In genomic region chr20:38581013-38581412, GRCh38 we compare ENCODE assay signal across 11 cellular contexts. TPM values are rescaled to one million over a fixed set of nuclear protein-coding genes. Genes with fewer than 3 reads are reported as not detected.
DNase-seq lines count a peak whose midpoint lies in the region; ATAC-seq and TF ChIP-seq lines count a peak whose summit lies in the region.
"Had no signal": no experiment of that assay in that cellular context is flagged by ENCODE, and none has a peak within 500 bp of the region (broad histone marks: within the 10 kb centered on the region; RNA-seq: fewer than 3 reads in every experiment).

ADIG (plus strand) TSS chr20:38581197; CDS start chr20:38581251, 54 bp downstream.

- ATAC-seq in WTC11 (no peak), gastrocnemius medialis (peak; percentile 56 to 77), HG03469 (IDR thresholded peaks at IDR 0.05; ENCODE audit: unreplicated experiment) (no peak), GM18520 (IDR thresholded peaks at IDR 0.05; ENCODE audit: unreplicated experiment) (no peak)

- no peak within 1 kb of the TSS for H3K27ac ChIP-seq in gastrocnemius medialis

- no peak within 1 kb of the TSS for H3K27ac Mint-ChIP-seq in WTC11
- H3K27ac Mint-ChIP-seq: activated naive CD8-positive, alpha-beta T cell had no signal

- peaks cover 0 to 12% of the 10 kb centered on the region in 2 donors for H3K36me3 ChIP-seq in gastrocnemius medialis

- H3K9me3 ChIP-seq in gastrocnemius medialis, result no peaks in the 10 kb centered on the region

- TF ChIP-seq POLR2A in gastrocnemius medialis (IDR thresholded peaks at IDR 0.05), result no peak

- H3K36me3 Mint-ChIP-seq in WTC11, result no peaks in the 10 kb centered on the region

- H3K4me3 Mint-ChIP-seq in WTC11, result no peak within 1 kb of the TSS
- H3K4me3 Mint-ChIP-seq: activated naive CD8-positive, alpha-beta T cell had no signal

- in situ Hi-C loops in gastrocnemius medialis (cut with MboI; ENCODE audit: low sequenced_read_pairs in 4 of 4), result no loop called here

- TF ChIP-seq CTCF in WTC11 (IDR thresholded peaks at IDR 0.05) (no peak), gastrocnemius medialis (IDR thresholded peaks at IDR 0.05 in 4 of 5, conservative IDR thresholded peaks at IDR 0.05 in 1 of 5) (no peak)

- CTCF ChIA-PET in WTC11 (lab: Charles Lee), result interaction anchor here (0.6 to 1.3 kb wide), 3 partner anchors 68 to 342 kb away, joined by 3 read pairs; no protein-coding TSS in a partner anchor

- peaks cover 2 to 7% of the 10 kb centered on the region in 2 donors for H3K4me1 ChIP-seq in gastrocnemius medialis

- H3K27me3 Mint-ChIP-seq in WTC11 (ENCODE audit: low read depth), result no peaks in the 10 kb centered on the region
- H3K27me3 Mint-ChIP-seq: activated naive CD8-positive, alpha-beta T cell had no signal

- H3K9me3 Mint-ChIP-seq in WTC11, result no peaks in the 10 kb centered on the region

- peaks cover 23% of the 10 kb centered on the region for H3K4me1 Mint-ChIP-seq in WTC11

- H3K27me3 ChIP-seq in gastrocnemius medialis, result no peaks in the 10 kb centered on the region

- intact Hi-C loops in gastrocnemius medialis (cut with DNase I; ENCODE audit: low total_unique reads), result no loop called here

- no peak within 1 kb of the TSS for H3K4me3 ChIP-seq in gastrocnemius medialis

- POLR2A ChIA-PET in WTC11 (lab: Charles Lee), result no interaction called here

- peak; percentile 6 for DNase-seq in NCI-H1105 (lab: John Stamatoyannopoulos, UW)
- no peak for DNase-seq in NCI-H1105 treated with DMSO at 0.1 percent for 48 hours (lab: John Stamatoyannopoulos, UW)
- DNase-seq in WTC11 (ENCODE audit: low spot score), result no peak
- peak; percentile 49 to 82 for DNase-seq in hippocampal formation (lab: John Stamatoyannopoulos, UW)
- peak in 1 of 2 donors; percentile 44 for DNase-seq in gastrocnemius medialis
- DNase-seq in NCI-H2081 (lab: John Stamatoyannopoulos, UW), result no peak
- DNase-seq: IMR-90; NK-92 treated with Interleukin-12 subunit alpha and Interleukin-12 subunit beta, amount 100 ng/mL, for 24 hours had no signal

TF ChIP-seq in WTC11, 78 proteins besides CTCF, POLR2A, EP300 and RAD21:
- TF ChIP-seq ZNF121 (CRISPR knock-in tag; IDR thresholded peaks at IDR 0.05) (0 out of 2 replicates have a peak, but pooled peaks have one; percentile 50), USF2 (CRISPR knock-in tag; IDR thresholded peaks at IDR 0.05) (no peak), ZNF232 (CRISPR knock-in tag; IDR thresholded peaks at IDR 0.05) (no peak)

RNA-seq across cellular contexts. Expression of gene ADIG, which starts in this region (rescaled TPM):
- not detected in 3 replicates for total RNA-seq in WTC11 (2021)
- not detected for total RNA-seq in gastrocnemius medialis
- total RNA-seq: IMR-90 had no signal

Comparison
In these comparisons a context has a peak if more than half of its experiments do, and no peak if none do; other contexts are left out.
1. DNase-seq: peak in NCI-H1105 (single experiment) and hippocampal formation (2 of 2); none in NCI-H1105 treated with DMSO at 0.1 percent for 48 hours (single experiment), WTC11 (single experiment) and NCI-H2081 (0 of 2).
2. Peak in ATAC-seq in gastrocnemius medialis; RNA of the gene not detected or under 1 TPM.